13 cellular contexts compared by ENCODE assay signal in the genomic region with DNA sequence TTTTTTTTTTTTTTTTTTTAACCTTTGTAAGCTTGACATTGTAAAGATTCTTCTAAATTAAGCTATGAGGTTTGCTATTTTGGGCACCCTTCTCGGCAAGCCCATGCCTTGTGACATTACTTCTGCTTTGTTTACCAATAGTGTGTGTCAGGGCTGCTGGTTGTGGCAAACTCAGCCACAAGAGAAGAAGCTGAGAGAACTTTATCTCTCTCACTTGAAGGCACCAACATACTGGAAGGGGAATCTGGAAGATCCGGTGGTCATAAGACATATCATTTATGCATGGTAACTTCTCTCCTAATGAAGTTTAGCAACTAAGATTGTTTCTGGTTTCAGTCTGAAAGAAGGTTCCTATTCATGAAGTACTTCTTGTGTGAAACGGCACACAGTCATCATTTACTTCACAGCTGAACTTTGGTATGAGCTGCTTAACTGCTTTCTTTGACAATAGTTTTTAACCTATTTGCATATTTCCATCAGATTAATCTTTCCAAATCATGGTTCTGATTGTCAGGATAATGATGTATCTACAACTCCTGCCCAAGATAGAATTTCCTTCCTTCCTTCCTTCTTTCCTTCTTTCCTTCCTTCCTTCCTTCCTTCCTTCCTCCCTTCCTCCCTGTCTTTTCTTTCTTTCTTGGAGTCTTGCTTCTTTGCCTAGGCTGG.
DNase-seq lines count a peak whose midpoint lies in the region; ATAC-seq, FAIRE-seq and TF ChIP-seq lines count a peak whose summit lies in the region.
"Had no signal": no experiment of that assay in that cellular context is flagged by ENCODE, and none has a peak within 500 bp of the region (broad histone marks: within the 10 kb centered on the region; RNA-seq: fewer than 3 reads in every experiment).

No MANE protein-coding gene starts in this region.

- peak overlapping the region in 1 of 10 donors; percentile 36 for H3K4me3 Mint-ChIP-seq in naive thymus-derived CD8-positive, alpha-beta T cell
- H3K4me3 Mint-ChIP-seq: CD8-positive, alpha-beta T cell had no signal

- H3K27ac ChIP-seq in ascending aorta (peak overlapping the region; percentile 23 to 62), vagina (no peak overlapping the region)
- H3K27ac ChIP-seq: HL-60 had no signal

- H3K9me3 ChIP-seq in ascending aorta (no peaks in the 10 kb centered on the region), vagina (no peaks in the 10 kb centered on the region)

- no peak for DNase-seq in GM12892 (ENCODE audit: insufficient read length)
- DNase-seq in ascending aorta (ENCODE audit: low spot score in 2 of 2) = no peak
- DNase-seq in vagina (ENCODE audit: extremely low spot score in 2 of 2) = no peak
- DNase-seq in naive thymus-derived CD8-positive, alpha-beta T cell = no peak
- no peak for DNase-seq in GM03348 (ENCODE audit: low spot score)
- DNase-seq in DMS114 treated with DMSO at 0.1 percent for 48 hours (lab: John Stamatoyannopoulos, UW; ENCODE audit: unreplicated experiment) = no peak
- DNase-seq: CD8-positive, alpha-beta T cell; retina; stimulated activated naive CD4-positive, alpha-beta T cell treated with Interleukin-2 at 50 U/mL for 16 hours had no signal

- H3K27me3 ChIP-seq in ascending aorta = no peaks in the 10 kb centered on the region
- no peaks in the 10 kb centered on the region for H3K27me3 ChIP-seq in vagina
- H3K27me3 ChIP-seq: dorsolateral prefrontal cortex had no signal

- peaks cover 0 to 24% (median 12%) of the 10 kb centered on the region in 9 donors for H3K9me3 Mint-ChIP-seq in naive thymus-derived CD8-positive, alpha-beta T cell

- H3K4me1 ChIP-seq in ascending aorta (peaks cover 0 to 5% of the 10 kb centered on the region in 2 donors), vagina (no peaks in the 10 kb centered on the region)

- no peaks in the 10 kb centered on the region for H3K27me3 Mint-ChIP-seq in naive thymus-derived CD8-positive, alpha-beta T cell

- POLR2A ChIA-PET in naive thymus-derived CD8-positive, alpha-beta T cell (lab: Charles Lee) = interaction anchor here (0.6 to 0.7 kb wide), 3 partner anchors 9 to 16 kb away, joined by 3 to 5 read pairs (median 5); no protein-coding TSS in a partner anchor

- H3K36me3 ChIP-seq in ascending aorta (no peaks in the 10 kb centered on the region), vagina (no peaks in the 10 kb centered on the region)

- H3K4me3 ChIP-seq in ascending aorta = no peak overlapping the region
- no peak overlapping the region for H3K4me3 ChIP-seq in vagina
- H3K4me3 ChIP-seq: dorsolateral prefrontal cortex had no signal

- H3K4me1 Mint-ChIP-seq in naive thymus-derived CD8-positive, alpha-beta T cell = peaks cover 0 to 27% (median 9%) of the 10 kb centered on the region in 4 donors

- TF ChIP-seq POLR2A in GM12892 (IDR thresholded peaks at IDR 0.05; ENCODE audit: low read depth, low read length) (no peak), vagina (IDR thresholded peaks at IDR 0.05) (no peak)

- intact Hi-C loops in ascending aorta (cut with DNase I) (no loop called here), vagina (cut with DNase I) (no loop called here)

- ATAC-seq in GM21367 (IDR thresholded peaks at IDR 0.05; ENCODE audit: unreplicated experiment) (peak; percentile 83), HG03139 (IDR thresholded peaks at IDR 0.05; ENCODE audit: unreplicated experiment) (peak; percentile 79)
- ATAC-seq in naive thymus-derived CD8-positive, alpha-beta T cell = no peak
- ATAC-seq: CD8-positive, alpha-beta T cell had no signal

- FAIRE-seq in GM12892 (lab: Jason Lieb, UNC) = peak; percentile 91

- TF ChIP-seq CTCF in ascending aorta (IDR thresholded peaks at IDR 0.05) (no peak), vagina (IDR thresholded peaks at IDR 0.05) (no peak)

- H3K27ac Mint-ChIP-seq in naive thymus-derived CD8-positive, alpha-beta T cell = peak overlapping the region in 1 of 10 donors; percentile 62
- H3K27ac Mint-ChIP-seq: CD8-positive, alpha-beta T cell had no signal

- peaks cover 0 to 16% (median 9%) of the 10 kb centered on the region in 3 donors for H3K36me3 Mint-ChIP-seq in naive thymus-derived CD8-positive, alpha-beta T cell
- H3K36me3 Mint-ChIP-seq: CD8-positive, alpha-beta T cell had no signal

Comparison
In these comparisons a context has a peak if more than half of its experiments do, and no peak if none do; other contexts are left out.
1. ATAC-seq: peak in GM21367 (single experiment) and HG03139 (single experiment); none in naive thymus-derived CD8-positive, alpha-beta T cell (0 of 2).